10 cellular contexts compared by ENCODE assay signal in genomic region chr13:28355822-28356371, GRCh38.
DNase-seq lines count a peak whose midpoint lies in the region; ATAC-seq, FAIRE-seq and TF ChIP-seq lines count a peak whose summit lies in the region.
"Had no signal": no experiment of that assay in that cellular context is flagged by ENCODE, and none has a peak within 500 bp of the region (broad histone marks: within the 10 kb centered on the region; RNA-seq: fewer than 3 reads in every experiment).

No MANE protein-coding gene starts in this region.

- DNase-seq in AG04449 (ENCODE audit: low read depth, low spot score) (peak; percentile 89), GM12891 (ENCODE audit: insufficient read length, low spot score) (no peak), WERI-Rb-1 (no peak), glutamatergic neuron (no peak), NCI-H345 treated with DMSO at 0.1 percent for 48 hours (lab: John Stamatoyannopoulos, UW; ENCODE audit: unreplicated experiment) (no peak), foreskin keratinocyte (no peak), GM10266 (ENCODE audit: extremely low spot score) (no peak)

- no peaks in the 10 kb centered on the region for H3K36me3 ChIP-seq in WERI-Rb-1

- FAIRE-seq in GM12891 (lab: Jason Lieb, UNC): no peak
- FAIRE-seq: colon had no signal

- peaks cover 5% of the 10 kb centered on the region for H3K9me3 Mint-ChIP-seq in glutamatergic neuron (ENCODE audit: unreplicated experiment)

- H3K27ac ChIP-seq in WERI-Rb-1: peak overlapping the region; percentile 19
- H3K27ac ChIP-seq in foreskin keratinocyte: no peak overlapping the region

- CTCF ChIA-PET in AG04449 (lab: Yijun Ruan, JAX): no interaction called here

- H3K4me3 ChIP-seq in AG04449 (ENCODE audit: low read depth, low read length): no peak overlapping the region
- no peak overlapping the region; the same call in 1 of the 2 replicates for H3K4me3 ChIP-seq in WERI-Rb-1 (ENCODE audit: low read depth, low read length)

- H3K36me3 Mint-ChIP-seq in glutamatergic neuron (ENCODE audit: unreplicated experiment): no peaks in the 10 kb centered on the region
- H3K36me3 Mint-ChIP-seq: T-cell had no signal

- no peaks in the 10 kb centered on the region for H3K4me1 ChIP-seq in foreskin keratinocyte

- POLR2A ChIA-PET in AG04449 (lab: Yijun Ruan, JAX): no interaction called here

- peak overlapping the region; percentile 97 for H3K27ac Mint-ChIP-seq in glutamatergic neuron (ENCODE audit: unreplicated experiment)

- TF ChIP-seq CTCF in AG04449 (IDR thresholded peaks at IDR 0.05; ENCODE audit: insufficient read depth, low read length, missing control alignments): no peak
- TF ChIP-seq CTCF in WERI-Rb-1 (IDR thresholded peaks at IDR 0.05; ENCODE audit: low read depth, low read length): no peak
- no peak for TF ChIP-seq CTCF in glutamatergic neuron (IDR thresholded peaks at IDR 0.05; ENCODE audit: partially characterized antibody, unreplicated experiment)
- no peak for TF ChIP-seq CTCF in foreskin keratinocyte (conservative IDR thresholded peaks at IDR 0.05)
- no peak for TF ChIP-seq CTCF in GM10266 (IDR thresholded peaks at IDR 0.05; ENCODE audit: control insufficient read depth, insufficient read depth, low read depth, missing control alignments)

- ATAC-seq in foreskin keratinocyte: no peak
- ATAC-seq in GM21825 (IDR thresholded peaks at IDR 0.05; ENCODE audit: unreplicated experiment): no peak

- H3K4me1 Mint-ChIP-seq in glutamatergic neuron (ENCODE audit: low read depth, unreplicated experiment): peaks cover 23% of the 10 kb centered on the region

- peak overlapping the region; percentile 81 for H3K4me3 Mint-ChIP-seq in glutamatergic neuron (ENCODE audit: unreplicated experiment)

- no peaks in the 10 kb centered on the region for H3K9me3 ChIP-seq in WERI-Rb-1 (ENCODE audit: severe bottlenecking)

- TF ChIP-seq POLR2A in GM12891 (IDR thresholded peaks at IDR 0.05; ENCODE audit: low read depth, low read length): no peak

- H3K27me3 ChIP-seq in WERI-Rb-1 (ENCODE audit: insufficient read depth, low read depth, severe bottlenecking) (no peaks in the 10 kb centered on the region), foreskin keratinocyte (no peaks in the 10 kb centered on the region)

- no peaks in the 10 kb centered on the region for H3K27me3 Mint-ChIP-seq in glutamatergic neuron (ENCODE audit: unreplicated experiment)
- H3K27me3 Mint-ChIP-seq: T-cell had no signal

TF ChIP-seq in GM12891, 5 proteins besides CTCF, POLR2A, EP300 and RAD21:
- TF ChIP-seq POU2F2 (IDR thresholded peaks at IDR 0.05; ENCODE audit: low read depth, low read length): no peak
- no peak for TF ChIP-seq TAF1 (IDR thresholded peaks at IDR 0.05; ENCODE audit: low read depth, low read length)
- TF ChIP-seq PAX5 (IDR thresholded peaks at IDR 0.05; ENCODE audit: insufficient read depth, low read length, severe bottlenecking): no peak
- TF ChIP-seq SPI1 (IDR thresholded peaks at IDR 0.05; ENCODE audit: low read depth, low read length): 0 out of 2 replicates have a peak, but pooled peaks have one; percentile 20
- no peak for TF ChIP-seq POLR2AphosphoS5 (IDR thresholded peaks at IDR 0.05; ENCODE audit: low read depth, low read length)
TF ChIP-seq in GM12891: peak in this region for 1.
